9 cellular contexts compared by ENCODE assay signal in the genomic region with DNA sequence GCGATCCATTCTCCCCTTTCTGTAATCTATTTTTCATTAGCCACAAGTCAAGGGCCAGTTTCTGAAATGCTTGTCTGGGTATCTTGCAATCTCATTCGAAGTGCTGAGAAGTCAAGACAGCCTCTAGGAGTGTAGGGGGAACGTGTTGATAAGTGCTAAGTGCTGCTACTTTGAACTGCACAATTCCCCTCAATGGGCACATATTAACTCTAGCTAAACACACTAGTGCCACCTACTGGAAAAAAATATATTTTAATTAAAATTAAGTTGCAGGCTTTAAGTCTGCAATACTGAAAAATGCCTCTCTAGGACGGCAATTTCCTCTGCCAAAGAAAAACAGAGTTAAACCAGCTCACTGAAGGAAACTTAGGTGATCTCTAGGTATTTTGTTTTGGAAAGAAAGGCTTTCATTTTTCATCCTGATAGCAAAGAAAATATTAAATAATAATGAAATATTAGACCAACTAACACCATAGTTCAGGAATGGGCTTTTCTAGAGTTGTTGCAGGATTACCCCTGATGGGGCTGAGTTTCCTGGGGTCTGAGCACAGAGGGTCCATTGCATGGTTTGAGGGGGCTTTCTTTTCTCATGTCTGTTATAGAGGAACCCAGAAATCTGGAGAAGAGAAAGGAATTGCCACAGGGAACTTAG.
DNase-seq lines count a peak whose midpoint lies in the region; TF ChIP-seq lines count a peak whose summit lies in the region.
"Had no signal": no experiment of that assay in that cellular context is flagged by ENCODE, and none has a peak within 500 bp of the region (broad histone marks: within the 10 kb centered on the region; RNA-seq: fewer than 3 reads in every experiment).

No MANE protein-coding gene starts in this region.

- H3K9me3 Mint-ChIP-seq in neural crest cell: peaks cover 3% of the 10 kb centered on the region

- H3K9ac ChIP-seq in GM23248: no peak overlapping the region

- no peaks in the 10 kb centered on the region for H3K79me2 ChIP-seq in GM23248 (ENCODE audit: insufficient read depth)

- no peaks in the 10 kb centered on the region for H3K4me1 ChIP-seq in GM23248 (ENCODE audit: insufficient read depth)

- H3F3A ChIP-seq in GM23248 (ENCODE audit: insufficient read depth): no peaks in the 10 kb centered on the region

- DNase-seq in DMS53 (lab: John Stamatoyannopoulos, UW) (peak; percentile 57), DMS53 treated with DMSO at 0.1 percent for 48 hours (lab: John Stamatoyannopoulos, UW; ENCODE audit: unreplicated experiment) (no peak), GM23248 (peak; percentile 63), NCI-H1436 treated with DMSO at 0.1 percent for 48 hours (lab: John Stamatoyannopoulos, UW) (peak; percentile 2), SKM-1 treated with dmso at 0.1 percent for 144 hours (lab: John Stamatoyannopoulos, UW; ENCODE audit: unreplicated experiment) (peak; percentile 62), fibroblast of pulmonary artery (ENCODE audit: low read depth) (peak; percentile 77), neural crest cell (ENCODE audit: low read depth, low spot score) (no peak)
- no peak for DNase-seq in activated CD4-positive, CD25-positive, alpha-beta regulatory T cell (lab: John Stamatoyannopoulos, UW)

- H3K27me3 ChIP-seq in GM23248 (replicated peaks; ENCODE audit: insufficient read depth): peaks cover 21% of the 10 kb centered on the region

- no peaks in the 10 kb centered on the region for H3K36me3 Mint-ChIP-seq in neural crest cell (ENCODE audit: low read depth)
- H3K36me3 Mint-ChIP-seq: activated naive CD8-positive, alpha-beta T cell had no signal

- H3K9me3 ChIP-seq in GM23248 (ENCODE audit: low read depth): no peaks in the 10 kb centered on the region

- TF ChIP-seq CTCF in fibroblast of pulmonary artery (IDR thresholded peaks at IDR 0.05; ENCODE audit: low read length, missing control alignments) (peak; percentile 42), neural crest cell (conservative IDR thresholded peaks at IDR 0.05) (peak; percentile 80)

- H3K4me3 ChIP-seq in GM23248 (no peak overlapping the region), fibroblast of pulmonary artery (replicated peaks; ENCODE audit: low read depth, low read length) (no peak overlapping the region)

- no peaks in the 10 kb centered on the region for H4K20me1 ChIP-seq in GM23248 (ENCODE audit: insufficient read depth)

- 24 to 28% methylated on average over 4 of the region's 4 CpGs for WGBS in GM23248 (ENCODE audit: low coverage in 1 of 2, low lambda C conversion rate in 2 of 2, missing lambda C conversion rate in 2 of 2), 2 experiments

- H3K27ac Mint-ChIP-seq in neural crest cell (ENCODE audit: unreplicated experiment): no peak overlapping the region
- H3K27ac Mint-ChIP-seq: activated naive CD8-positive, alpha-beta T cell had no signal

- no peaks in the 10 kb centered on the region for H3K27me3 Mint-ChIP-seq in neural crest cell (ENCODE audit: low read depth)

- no peak overlapping the region for H2AFZ ChIP-seq in GM23248

- in situ Hi-C loops in GM23248 (cut with MboI): loop anchor here (10.0 kb wide), 1 partner anchor 411 kb away; no protein-coding TSS in a partner anchor

- H3K4me1 Mint-ChIP-seq in neural crest cell: peaks cover 67% of the 10 kb centered on the region

- no peak overlapping the region for H3K4me3 Mint-ChIP-seq in neural crest cell
- H3K4me3 Mint-ChIP-seq: activated naive CD8-positive, alpha-beta T cell had no signal

- H3K9me2 ChIP-seq in GM23248 (ENCODE audit: insufficient read depth): no peaks in the 10 kb centered on the region

- no peak overlapping the region for H3K4me2 ChIP-seq in GM23248 (ENCODE audit: unreplicated experiment)

- no peaks in the 10 kb centered on the region for H3K36me3 ChIP-seq in GM23248 (ENCODE audit: low read depth)

- H3K27ac ChIP-seq in GM23248: no peak overlapping the region

Comparison
In these comparisons a context has a peak if more than half of its experiments do, and no peak if none do; other contexts are left out.
1. DNase-seq: peak in DMS53 (single experiment), GM23248 (single experiment), NCI-H1436 treated with DMSO at 0.1 percent for 48 hours (single experiment), SKM-1 treated with dmso at 0.1 percent for 144 hours (single experiment) and fibroblast of pulmonary artery (single experiment); none in DMS53 treated with DMSO at 0.1 percent for 48 hours (single experiment), neural crest cell (single experiment) and activated CD4-positive, CD25-positive, alpha-beta regulatory T cell (0 of 4).